ENCODE assay signal across 10 cellular contexts in genomic region chr6:157768304-157768703, GRCh38. TPM values are rescaled to one million over a fixed set of nuclear protein-coding genes. Genes with fewer than 3 reads are reported as not detected.
DNase-seq lines count a peak whose midpoint lies in the region; ATAC-seq and TF ChIP-seq lines count a peak whose summit lies in the region.
"Had no signal": no experiment of that assay in that cellular context is flagged by ENCODE, and none has a peak within 500 bp of the region (broad histone marks: within the 10 kb centered on the region; RNA-seq: fewer than 3 reads in every experiment).

No MANE protein-coding gene starts in this region.

- H2BK15ac ChIP-seq in mesenchymal stem cell (ENCODE audit: low read depth, poor library complexity, severe bottlenecking): no peak overlapping the region

- H3K23ac ChIP-seq in mesenchymal stem cell (ENCODE audit: low read length in 2 of 2): no peak overlapping the region

- H3K27me3 ChIP-seq in mesenchymal stem cell (ENCODE audit: control insufficient read depth in 1 of 2, insufficient read depth in 1 of 2, low read length in 2 of 2) (no peaks in the 10 kb centered on the region), H7 (ENCODE audit: control insufficient read depth, insufficient read depth, low read length) (no peaks in the 10 kb centered on the region)

- H3K14ac ChIP-seq in mesenchymal stem cell (ENCODE audit: low read length in 2 of 2): no peak overlapping the region

- no peak overlapping the region for H2AFZ ChIP-seq in mesenchymal stem cell (ENCODE audit: low read depth, low read length)

- H2BK12ac ChIP-seq in mesenchymal stem cell (ENCODE audit: low read length in 2 of 2): peak overlapping the region in 1 of 2 experiments; percentile 93

- H3K36me3 ChIP-seq in mesenchymal stem cell (ENCODE audit: control insufficient read depth in 1 of 2, insufficient read depth in 2 of 2, low read depth in 1 of 2, low read length in 2 of 2) (peaks cover 0 to 7% of the 10 kb centered on the region in 2 experiments), H7 (replicated peaks; ENCODE audit: control insufficient read depth, insufficient read depth, low read length) (no peaks in the 10 kb centered on the region)

- 0 out of 2 replicates have a peak, but pooled peaks have one; percentile 27 for TF ChIP-seq POLR2A in Raji (IDR thresholded peaks at IDR 0.05; ENCODE audit: insufficient read depth, low read depth, low read length)

- no peak overlapping the region for H3K27ac ChIP-seq in mesenchymal stem cell (ENCODE audit: low read length, poor library complexity, severe bottlenecking)

- DNase-seq in GDM1 (lab: John Stamatoyannopoulos, UW): peak; percentile 7
- DNase-seq in mesenchymal stem cell: no peak
- DNase-seq in COR-L47 (lab: John Stamatoyannopoulos, UW): no peak
- no peak for DNase-seq in H7
- DNase-seq in central memory CD4-positive, alpha-beta T cell: no peak
- DNase-seq: DMS153, NCI-H524 had no signal

- H2AK5ac ChIP-seq in mesenchymal stem cell (ENCODE audit: low read length, severe bottlenecking): no peak overlapping the region

- no peak overlapping the region for H3K4ac ChIP-seq in mesenchymal stem cell (ENCODE audit: low read depth in 1 of 2, low read length in 2 of 2)

- no peaks in the 10 kb centered on the region for H3K79me1 ChIP-seq in mesenchymal stem cell (replicated peaks; ENCODE audit: low read length, poor library complexity, severe bottlenecking)

- no peak overlapping the region for H3K4me2 ChIP-seq in mesenchymal stem cell (ENCODE audit: low read length, poor library complexity, severe bottlenecking)

- 80% methylated on average over 4 of the region's 6 CpGs for WGBS in mesenchymal stem cell

- ATAC-seq in GM21576 (IDR thresholded peaks at IDR 0.05; ENCODE audit: unreplicated experiment) (peak; percentile 28), GM19324 (IDR thresholded peaks at IDR 0.05; ENCODE audit: low FRiP score, unreplicated experiment) (no peak)

- no peak overlapping the region for H3K9ac ChIP-seq in mesenchymal stem cell (ENCODE audit: low read length)

- H3K9me3 ChIP-seq in mesenchymal stem cell (ENCODE audit: control insufficient read depth, low read length): no peaks in the 10 kb centered on the region

- H3K4me3 ChIP-seq in mesenchymal stem cell (ENCODE audit: insufficient read depth in 1 of 2, low read depth in 1 of 2, low read length in 2 of 2) (no peak overlapping the region), H7 (ENCODE audit: insufficient read depth, low read depth, low read length) (no peak overlapping the region)

- peaks cover 22% of the 10 kb centered on the region for H3K4me1 ChIP-seq in mesenchymal stem cell (ENCODE audit: control insufficient read depth, insufficient read depth, low read depth, low read length)

- H3K18ac ChIP-seq in mesenchymal stem cell (ENCODE audit: low read depth in 1 of 2, low read length in 2 of 2): peak overlapping the region in 1 of 2 experiments; percentile 55

- H2BK120ac ChIP-seq in mesenchymal stem cell (ENCODE audit: low read depth, low read length): peak overlapping the region; percentile 34

- H4K91ac ChIP-seq in mesenchymal stem cell (ENCODE audit: low read length): no peak overlapping the region

- H4K8ac ChIP-seq in mesenchymal stem cell (ENCODE audit: low read length): no peak overlapping the region

- no peak overlapping the region for H2BK5ac ChIP-seq in mesenchymal stem cell (ENCODE audit: low read depth, low read length, poor library complexity, severe bottlenecking)

RNA-seq across cellular contexts. Expression of gene SNX9, which starts 54.7 kb away (rescaled TPM):
- polyA plus RNA-seq in mesenchymal stem cell (2013, experiment 1 of 2): 40.4 TPM
- polyA plus RNA-seq in mesenchymal stem cell (2013, experiment 2 of 2): 41.1 TPM
- total RNA-seq in H7 (2014; rRNA removed; shearing (Covaris generic)): 35.9 and 36.1 TPM in 2 replicates
